Comparison of ENCODE assay signal across 28 cellular contexts in genomic region chr9:98503867-98504800, GRCh38.
DNase-seq lines count a peak whose midpoint lies in the region; ATAC-seq and TF ChIP-seq lines count a peak whose summit lies in the region.
"Had no signal": no experiment of that assay in that cellular context is flagged by ENCODE, and none has a peak within 500 bp of the region (broad histone marks: within the 10 kb centered on the region; RNA-seq: fewer than 3 reads in every experiment).

No MANE protein-coding gene starts in this region.

- H3K4me1 ChIP-seq in right atrium auricular region (no peaks in the 10 kb centered on the region), upper lobe of right lung (peaks cover 7% of the 10 kb centered on the region)
- H3K4me1 ChIP-seq: adrenal gland, body of pancreas, parathyroid adenoma, spleen, transverse colon had no signal

- ATAC-seq in upper lobe of right lung (no peak), HG03432 (IDR thresholded peaks at IDR 0.05; ENCODE audit: unreplicated experiment) (no peak)
- ATAC-seq: activated T-cell treated with anti-CD3 and anti-CD28 coated beads, Interleukin-2, amount 50 U/mL, for 72 hours; body of pancreas; PC-3 had no signal

- no peak overlapping the region for H3K27ac ChIP-seq in right atrium auricular region
- H3K27ac ChIP-seq in upper lobe of right lung = peak overlapping the region; percentile 70
- no peak overlapping the region for H3K27ac ChIP-seq in substantia nigra (ENCODE audit: low read depth, low read length, poor library complexity, severe bottlenecking)
- H3K27ac ChIP-seq: body of pancreas, parathyroid adenoma, spleen, transverse colon, VCaP had no signal

- intact Hi-C loops in cardiac septum (cut with DNase I) = no loop called here
- intact Hi-C loops in upper lobe of right lung (cut with DNase I) = no loop called here

- H3K27me3 ChIP-seq in right atrium auricular region = no peaks in the 10 kb centered on the region
- no peaks in the 10 kb centered on the region for H3K27me3 ChIP-seq in upper lobe of right lung
- H3K27me3 ChIP-seq: adrenal gland, body of pancreas, transverse colon had no signal

- H3K36me3 ChIP-seq in right atrium auricular region (no peaks in the 10 kb centered on the region), upper lobe of right lung (no peaks in the 10 kb centered on the region)
- H3K36me3 ChIP-seq: adrenal gland, spleen, transverse colon had no signal

- DNase-seq in cardiac septum (ENCODE audit: low spot score) (peak; percentile 26), right atrium auricular region (ENCODE audit: low spot score) (no peak), NCI-H748 (lab: John Stamatoyannopoulos, UW; ENCODE audit: unreplicated experiment) (peak; percentile 57), islet precursor cell (peak; percentile 40), upper lobe of right lung (no peak), NCI-H2081 treated with DMSO at 0.1 percent for 48 hours (lab: John Stamatoyannopoulos, UW) (no peak), substantia nigra (lab: John Stamatoyannopoulos, UW) (no peak)
- DNase-seq: activated CD4-positive, alpha-beta T cell treated with anti-CD3 and anti-CD28 coated beads, Interleukin-2, amount 10 ng/mL, durations not matched to agents 7 days and 5 days; activated naive CD4-positive, alpha-beta T cell; activated T-cell treated with anti-CD3 and anti-CD28 coated beads, Interleukin-2, amount 50 U/mL, for 72 hours; body of pancreas; CD8-positive, alpha-beta memory T cell; cerebellar nuclear complex; DMS153; Kasumi-1; MV-4-11; NCI-H187 treated with DMSO at 0.1 percent for 48 hours; NCI-H446; PC-3; right cardiac atrium; SHP77 treated with DMSO at 0.1 percent for 48 hours; spleen; T-helper 9 cell; transverse colon had no signal

- H3K9me3 ChIP-seq in right atrium auricular region (no peaks in the 10 kb centered on the region), upper lobe of right lung (no peaks in the 10 kb centered on the region)
- H3K9me3 ChIP-seq: adrenal gland, body of pancreas, spleen, transverse colon had no signal

- TF ChIP-seq CTCF in right atrium auricular region (IDR thresholded peaks at IDR 0.05) (no peak), upper lobe of right lung (IDR thresholded peaks at IDR 0.05) (no peak)

- H3K4me3 ChIP-seq in right atrium auricular region (no peak overlapping the region), upper lobe of right lung (no peak overlapping the region)
- H3K4me3 ChIP-seq: adrenal gland, body of pancreas, spleen, transverse colon had no signal

Comparison
In these comparisons a context has a peak if more than half of its experiments do, and no peak if none do; other contexts are left out.
1. DNase-seq: peak in cardiac septum (single experiment), NCI-H748 (single experiment) and islet precursor cell (single experiment); none in right atrium auricular region (single experiment), upper lobe of right lung (single experiment), NCI-H2081 treated with DMSO at 0.1 percent for 48 hours (single experiment) and substantia nigra (0 of 49).